Comparison of ENCODE assay signal across 8 cellular contexts in genomic region chr10:102629661-102630614, GRCh38. TPM values are rescaled to one million over a fixed set of nuclear protein-coding genes. Genes with fewer than 3 reads are reported as not detected.
DNase-seq lines count a peak whose midpoint lies in the region; ATAC-seq and TF ChIP-seq lines count a peak whose summit lies in the region.

No MANE protein-coding gene starts in this region.

- CTCF ChIA-PET in CD8-positive, alpha-beta memory T cell (lab: Charles Lee), result no interaction called here

- no peak overlapping the region for H3K9ac ChIP-seq in duodenal mucosa (ENCODE audit: low read depth in 1 of 2, low read length in 2 of 2)

- POLR2A ChIA-PET in CD8-positive, alpha-beta memory T cell (lab: Charles Lee), result no interaction called here

- H3K27ac ChIP-seq in duodenal mucosa (ENCODE audit: low read depth, low read length), result peak overlapping the region; percentile 17
- H3K27ac ChIP-seq in CD8-positive, alpha-beta memory T cell (ENCODE audit: low read depth, low read length), result no peak overlapping the region

- peaks cover 17 to 29% (median 24%) of the 10 kb centered on the region in 3 donors for H3K4me1 Mint-ChIP-seq in CD8-positive, alpha-beta memory T cell

- H3K27me3 Mint-ChIP-seq in CD8-positive, alpha-beta memory T cell, result no peaks in the 10 kb centered on the region

- H3K27me3 ChIP-seq in duodenal mucosa (ENCODE audit: control insufficient read depth in 1 of 2, insufficient read depth in 2 of 2, low read length in 2 of 2), result no peaks in the 10 kb centered on the region
- no peaks in the 10 kb centered on the region for H3K27me3 ChIP-seq in CD8-positive, alpha-beta memory T cell (ENCODE audit: insufficient read depth, low read length, poor library complexity, severe bottlenecking)

- no peaks in the 10 kb centered on the region for H3K9me3 Mint-ChIP-seq in CD8-positive, alpha-beta memory T cell

- TF ChIP-seq POLR2A in NB4 (IDR thresholded peaks at IDR 0.05; ENCODE audit: extremely low read depth, insufficient read length), result no peak

- no peak overlapping the region for H3K4me3 Mint-ChIP-seq in CD8-positive, alpha-beta memory T cell

- TF ChIP-seq CTCF in NB4 (IDR thresholded peaks at IDR 0.05; ENCODE audit: low read depth, low read length), result no peak

- DNase-seq in AG08396 (ENCODE audit: low spot score) (peak; percentile 82), NB4 (ENCODE audit: low read depth) (peak; percentile 95), myocyte (ENCODE audit: low read depth) (peak; percentile 90), cortex of kidney (lab: John Stamatoyannopoulos, UW) (no peak), NCI-H82 treated with DMSO at 0.1 percent for 48 hours (lab: John Stamatoyannopoulos, UW; ENCODE audit: unreplicated experiment) (no peak)
- no peak for DNase-seq in CD8-positive, alpha-beta memory T cell

- no peak for ATAC-seq in HG03469 (IDR thresholded peaks at IDR 0.05; ENCODE audit: unreplicated experiment)

- H3K36me3 ChIP-seq in duodenal mucosa (ENCODE audit: control insufficient read depth in 1 of 2, insufficient read depth in 2 of 2, low read length in 2 of 2), result peaks cover 0 to 9% of the 10 kb centered on the region in 2 donors
- H3K36me3 ChIP-seq in CD8-positive, alpha-beta memory T cell (ENCODE audit: insufficient read depth, low read length), result no peaks in the 10 kb centered on the region

- H3K4me3 ChIP-seq in NB4 (ENCODE audit: low read depth, low read length), result no peak overlapping the region
- no peak overlapping the region for H3K4me3 ChIP-seq in duodenal mucosa (ENCODE audit: low read depth in 1 of 2, low read length in 2 of 2)
- H3K4me3 ChIP-seq in CD8-positive, alpha-beta memory T cell (ENCODE audit: low read length), result no peak overlapping the region

- H3K4me1 ChIP-seq in duodenal mucosa (ENCODE audit: control insufficient read depth in 1 of 2, insufficient read depth in 2 of 2, low read length in 2 of 2), result peaks cover 10 to 20% of the 10 kb centered on the region in 2 donors
- H3K4me1 ChIP-seq in CD8-positive, alpha-beta memory T cell (ENCODE audit: insufficient read depth, low read length), result peaks cover 27% of the 10 kb centered on the region

- H3K27ac Mint-ChIP-seq in CD8-positive, alpha-beta memory T cell, result no peak overlapping the region

- no peaks in the 10 kb centered on the region for H3K9me3 ChIP-seq in duodenal mucosa (ENCODE audit: control insufficient read depth in 1 of 2, low read length in 2 of 2)
- no peaks in the 10 kb centered on the region for H3K9me3 ChIP-seq in CD8-positive, alpha-beta memory T cell (ENCODE audit: low read length)

- peaks cover 0 to 29% (median 3%) of the 10 kb centered on the region in 3 donors for H3K36me3 Mint-ChIP-seq in CD8-positive, alpha-beta memory T cell

RNA-seq across cellular contexts. Expression of gene TRIM8, which starts 14.3 kb away (rescaled TPM):
- 230 and 274 TPM in 2 replicates for total RNA-seq in myocyte
- 192 TPM for polyA plus RNA-seq in myocyte (2012)
- total RNA-seq in CD8-positive, alpha-beta memory T cell, result 10 to 100 TPM; 72.0 to 74.5 TPM
- 63.9 TPM for polyA plus RNA-seq in CD8-positive, alpha-beta memory T cell

Comparison
In these comparisons a context has a peak if more than half of its experiments do, and no peak if none do; other contexts are left out.
1. DNase-seq: peak in AG08396 (single experiment), NB4 (single experiment) and myocyte (single experiment); none in CD8-positive, alpha-beta memory T cell (0 of 5), cortex of kidney (single experiment) and NCI-H82 treated with DMSO at 0.1 percent for 48 hours (single experiment).